Comparison of ENCODE assay signal across 8 cellular contexts in the genomic region with DNA sequence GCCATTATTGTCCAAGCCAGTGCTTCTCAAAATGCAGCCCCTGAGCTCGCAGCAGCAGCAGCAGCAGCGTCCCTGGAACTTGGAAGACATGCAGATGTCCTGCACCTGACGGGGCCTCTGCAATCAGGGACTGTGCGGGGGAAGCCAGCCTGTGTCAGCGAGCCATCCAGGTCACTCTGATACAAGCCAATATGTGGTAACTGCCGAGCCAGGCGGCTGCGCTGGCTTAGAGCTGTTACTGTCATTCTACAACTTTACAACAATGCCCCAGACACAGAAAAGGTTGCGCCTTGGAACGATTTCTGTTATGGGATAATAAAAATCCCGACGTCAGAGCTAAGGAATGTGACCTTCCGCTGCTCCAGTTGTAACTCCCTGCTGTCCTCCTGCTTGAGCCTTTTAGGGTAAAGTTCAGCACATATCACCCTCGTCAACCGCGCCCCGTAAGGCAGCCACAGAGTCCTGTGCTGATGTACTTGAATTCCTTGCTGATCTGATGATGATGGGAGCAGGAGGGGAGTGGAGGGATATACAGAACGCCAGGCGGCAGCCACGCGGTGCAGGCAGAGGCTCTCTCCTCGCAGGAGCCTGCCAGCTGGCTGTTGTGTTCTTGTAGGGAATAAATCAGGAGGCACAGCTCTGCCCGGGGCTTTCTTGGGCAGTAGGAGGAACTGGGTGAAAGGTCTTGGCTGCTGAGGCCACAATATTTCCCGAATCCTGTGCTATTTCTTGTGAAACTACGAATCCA. TPM values are rescaled to one million over a fixed set of nuclear protein-coding genes. Genes with fewer than 3 reads are reported as not detected.
DNase-seq lines count a peak whose midpoint lies in the region; ATAC-seq, FAIRE-seq and TF ChIP-seq lines count a peak whose summit lies in the region.

No MANE protein-coding gene starts in this region.

- CTCF ChIA-PET in A549 (lab: Yijun Ruan, JAX), result interaction anchor here (0.7 to 10.9 kb wide), 17 partner anchors 9 to 297 kb away, joined by 3 to 89 read pairs (median 4); a partner anchor contains a TSS

- H3K9me3 ChIP-seq in A549, result peaks cover 32% of the 10 kb centered on the region
- peaks cover 12% of the 10 kb centered on the region for H3K9me3 ChIP-seq in effector memory CD4-positive, alpha-beta T cell (ENCODE audit: control insufficient read depth, low read length)

- TF ChIP-seq CTCF in A549 (IDR thresholded peaks at IDR 0.05) (peak; percentile 36; the same call in 2 of the 3 replicates), GM20000 (IDR thresholded peaks at IDR 0.05; ENCODE audit: extremely low read depth, missing control alignments) (no peak)

- peak overlapping the region; percentile 76 to 83 for H3K27ac ChIP-seq in A549
- H3K27ac ChIP-seq in effector memory CD4-positive, alpha-beta T cell (ENCODE audit: insufficient read depth, low read length, poor library complexity, severe bottlenecking), result no peak overlapping the region

- POLR2A ChIA-PET in A549 (lab: Yijun Ruan, JAX), result interaction anchor here (0.8 to 1.4 kb wide), 4 partner anchors 11 to 60 kb away, joined by 3 to 5 read pairs (median 4); a partner anchor contains a TSS

- H3K36me3 ChIP-seq in effector memory CD4-positive, alpha-beta T cell (ENCODE audit: control insufficient read depth, insufficient read depth, low read length), result peaks cover 4% of the 10 kb centered on the region

- no peaks in the 10 kb centered on the region for H3K27me3 ChIP-seq in effector memory CD4-positive, alpha-beta T cell (replicated peaks; ENCODE audit: control insufficient read depth, insufficient read depth, low read length, poor library complexity, severe bottlenecking)

- TF ChIP-seq POLR2A in A549 (IDR thresholded peaks at IDR 0.05; ENCODE audit: low read length), result no peak

- H3K4me1 ChIP-seq in A549, result peaks cover 23% of the 10 kb centered on the region
- H3K4me1 ChIP-seq in effector memory CD4-positive, alpha-beta T cell (ENCODE audit: control insufficient read depth, insufficient read depth, low read length, poor library complexity, severe bottlenecking), result no peaks in the 10 kb centered on the region

- H3K4me3 ChIP-seq in A549 (peak overlapping the region; percentile 15; the same call in 1 of the 3 replicates), skeletal muscle cell (ENCODE audit: low read depth, low read length) (peak overlapping the region; percentile 29)
- H3K4me3 ChIP-seq in effector memory CD4-positive, alpha-beta T cell (ENCODE audit: insufficient read depth, low read depth, low read length, poor library complexity, severe bottlenecking), result no peak overlapping the region

- WGBS in A549 (ENCODE audit: missing lambda C conversion rate), result 11% methylated on average over 24 of the region's 25 CpGs

- no peak for TF ChIP-seq EP300 in A549 (IDR thresholded peaks at IDR 0.05)

- peak overlapping the region; percentile 83 for H3K4me2 ChIP-seq in A549

- no peak for FAIRE-seq in A549 (lab: Jason Lieb, UNC)

- DNase-seq in A549 (ENCODE audit: low read depth in 1 of 2, low spot score in 1 of 2) (peak; percentile 61 to 90), HuH-7.5 (ENCODE audit: low spot score) (peak; percentile 77), brain pericyte (ENCODE audit: low read depth, low spot score) (peak; percentile 74), iPS-NIHi11 (ENCODE audit: low spot score) (peak; percentile 58), skeletal muscle cell (ENCODE audit: low read depth) (peak; percentile 81), GM20000 (ENCODE audit: low spot score) (no peak)
- DNase-seq in effector memory CD4-positive, alpha-beta T cell, result no peak

- TF ChIP-seq RAD21 in A549 (conservative IDR thresholded peaks at IDR 0.05 in 1 of 2, IDR thresholded peaks at IDR 0.05 in 1 of 2), result peak; percentile 48 to 63

- ATAC-seq in A549, result peak; percentile 81 to 90
- no peak for ATAC-seq in GM18861 (IDR thresholded peaks at IDR 0.05; ENCODE audit: unreplicated experiment)

TF ChIP-seq in A549, 52 proteins besides CTCF, POLR2A, EP300 and RAD21:
- TF ChIP-seq, protein P1, sequence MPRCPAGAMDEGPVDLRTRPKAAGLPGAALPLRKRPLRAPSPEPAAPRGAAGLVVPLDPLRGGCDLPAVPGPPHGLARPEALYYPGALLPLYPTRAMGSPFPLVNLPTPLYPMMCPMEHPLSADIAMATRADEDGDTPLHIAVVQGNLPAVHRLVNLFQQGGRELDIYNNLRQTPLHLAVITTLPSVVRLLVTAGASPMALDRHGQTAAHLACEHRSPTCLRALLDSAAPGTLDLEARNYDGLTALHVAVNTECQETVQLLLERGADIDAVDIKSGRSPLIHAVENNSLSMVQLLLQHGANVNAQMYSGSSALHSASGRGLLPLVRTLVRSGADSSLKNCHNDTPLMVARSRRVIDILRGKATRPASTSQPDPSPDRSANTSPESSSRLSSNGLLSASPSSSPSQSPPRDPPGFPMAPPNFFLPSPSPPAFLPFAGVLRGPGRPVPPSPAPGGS (IDR thresholded peaks at IDR 0.05), result no peak
- TF ChIP-seq RARB (CRISPR knock-in tag; IDR thresholded peaks at IDR 0.05) (0 out of 2 replicates have a peak, but pooled peaks have one; percentile 17), SMC3 (IDR thresholded peaks at IDR 0.05) (peak; percentile 49; the same call in 2 of the 3 replicates), KDM5A (IDR thresholded peaks at IDR 0.05) (no peak), ZFP36 (IDR thresholded peaks at IDR 0.05; ENCODE audit: borderline replicate concordance, partially characterized antibody) (no peak), FOSL2 (IDR thresholded peaks at IDR 0.05) (no peak), FOSL2 (CRISPR knock-in tag; IDR thresholded peaks at IDR 0.05) (0 out of 2 replicates have a peak, but pooled peaks have one; percentile 12), HOXA7 (CRISPR knock-in tag; IDR thresholded peaks at IDR 0.05) (no peak), HOXB13 (CRISPR knock-in tag; IDR thresholded peaks at IDR 0.05; ENCODE audit: low read depth) (no peak), JUN (IDR thresholded peaks at IDR 0.05) (peak in 1 of 2 experiments; percentile 41; a peak in 1 of 5 replicates), ZC3H11A (IDR thresholded peaks at IDR 0.05) (no peak), GATA3 (IDR thresholded peaks at IDR 0.05; ENCODE audit: borderline replicate concordance) (peak; percentile 38; the same call in 1 of the 2 replicates), ZSCAN20 (CRISPR knock-in tag; IDR thresholded peaks at IDR 0.05) (no peak), BHLHE40 (IDR thresholded peaks at IDR 0.05; ENCODE audit: low read depth, low read length) (no peak), EHF (CRISPR knock-in tag; IDR thresholded peaks at IDR 0.05) (no peak), ESRRA (IDR thresholded peaks at IDR 0.05; ENCODE audit: borderline replicate concordance, low read length) (peak; percentile 41; the same call in 1 of the 2 replicates), MYC (IDR thresholded peaks at IDR 0.05; ENCODE audit: borderline replicate concordance, low read length) (no peak)
- TF ChIP-seq, protein P2, sequence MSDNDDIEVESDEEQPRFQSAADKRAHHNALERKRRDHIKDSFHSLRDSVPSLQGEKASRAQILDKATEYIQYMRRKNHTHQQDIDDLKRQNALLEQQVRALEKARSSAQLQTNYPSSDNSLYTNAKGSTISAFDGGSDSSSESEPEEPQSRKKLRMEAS (IDR thresholded peaks at IDR 0.05), result peak; percentile 89
- TF ChIP-seq, protein P3, sequence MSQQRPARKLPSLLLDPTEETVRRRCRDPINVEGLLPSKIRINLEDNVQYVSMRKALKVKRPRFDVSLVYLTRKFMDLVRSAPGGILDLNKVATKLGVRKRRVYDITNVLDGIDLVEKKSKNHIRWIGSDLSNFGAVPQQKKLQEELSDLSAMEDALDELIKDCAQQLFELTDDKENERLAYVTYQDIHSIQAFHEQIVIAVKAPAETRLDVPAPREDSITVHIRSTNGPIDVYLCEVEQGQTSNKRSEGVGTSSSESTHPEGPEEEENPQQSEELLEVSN (IDR thresholded peaks at IDR 0.05; ENCODE audit: borderline replicate concordance, low read depth), result peak; percentile 70; the same call in 1 of the 2 replicates
- TF ChIP-seq, protein P4, sequence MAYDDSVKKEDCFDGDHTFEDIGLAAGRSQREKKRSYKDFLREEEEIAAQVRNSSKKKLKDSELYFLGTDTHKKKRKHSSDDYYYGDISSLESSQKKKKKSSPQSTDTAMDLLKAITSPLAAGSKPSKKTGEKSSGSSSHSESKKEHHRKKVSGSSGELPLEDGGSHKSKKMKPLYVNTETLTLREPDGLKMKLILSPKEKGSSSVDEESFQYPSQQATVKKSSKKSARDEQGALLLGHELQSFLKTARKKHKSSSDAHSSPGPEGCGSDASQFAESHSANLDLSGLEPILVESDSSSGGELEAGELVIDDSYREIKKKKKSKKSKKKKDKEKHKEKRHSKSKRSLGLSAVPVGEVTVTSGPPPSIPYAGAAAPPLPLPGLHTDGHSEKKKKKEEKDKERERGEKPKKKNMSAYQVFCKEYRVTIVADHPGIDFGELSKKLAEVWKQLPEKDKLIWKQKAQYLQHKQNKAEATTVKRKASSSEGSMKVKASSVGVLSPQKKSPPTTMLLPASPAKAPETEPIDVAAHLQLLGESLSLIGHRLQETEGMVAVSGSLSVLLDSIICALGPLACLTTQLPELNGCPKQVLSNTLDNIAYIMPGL (CRISPR knock-in tag; IDR thresholded peaks at IDR 0.05; ENCODE audit: borderline replicate concordance), result no peak

RNA-seq across cellular contexts. Expression of a gene that starts 20.0 kb away (rescaled TPM):
- polyA plus RNA-seq in A549 (2011; rRNA removed) (not detected in 2 replicates), A549 (2017; fragmentation: RNase III; extraction: RNeasy Plus Mini Kit Qiagen cat#74134 plus additional on column Dnase treatment) (0.07 TPM in 1 of 3 replicates, not detected in the others)
- polyA plus RNA-seq in A549 (2012; cell fraction: cytosol; rRNA removed), result 0.06 TPM in 1 of 2 replicates, not detected in the other
- 0.11 TPM in 1 of 2 replicates, not detected in the other for polyA plus RNA-seq in A549 (2012; cell fraction: nucleus; rRNA removed)
- 0.15 TPM in 1 of 2 replicates, not detected in the other for polyA minus RNA-seq in A549 (2011; rRNA and poly(A)+ RNA removed)

RNA-seq across cellular contexts. Expression of a gene that starts 50.1 kb away (rescaled TPM):
- polyA plus RNA-seq in A549 (2011; rRNA removed) (0.19 and 0.44 TPM in 2 replicates), A549 (2017; fragmentation: RNase III; extraction: RNeasy Plus Mini Kit Qiagen cat#74134 plus additional on column Dnase treatment) (0.17 to 0.28 TPM (median 0.18 TPM) in 3 replicates)
- 0.12 and 0.13 TPM in 2 replicates for polyA plus RNA-seq in A549 (2012; cell fraction: cytosol; rRNA removed)
- polyA plus RNA-seq in A549 (2012; cell fraction: nucleus; rRNA removed), result 1.1 and 1.3 TPM in 2 replicates
- 1.0 and 1.4 TPM in 2 replicates for polyA minus RNA-seq in A549 (2011; rRNA and poly(A)+ RNA removed)

RNA-seq across cellular contexts. Expression of a gene that starts 59.8 kb away (rescaled TPM):
- 148 and 198 TPM in 2 replicates for polyA plus RNA-seq in A549 (2011; rRNA removed)
- 61.9 and 65.5 TPM in 2 replicates for polyA plus RNA-seq in A549 (2012; cell fraction: cytosol; rRNA removed)
- polyA plus RNA-seq in A549 (2012; cell fraction: nucleus; rRNA removed), result 27.8 and 48.0 TPM in 2 replicates
- 102 to 112 TPM (median 110 TPM) in 3 replicates for polyA plus RNA-seq in A549 (2017; fragmentation: RNase III; extraction: RNeasy Plus Mini Kit Qiagen cat#74134 plus additional on column Dnase treatment)
- 15.0 and 17.8 TPM in 2 replicates for polyA minus RNA-seq in A549 (2011; rRNA and poly(A)+ RNA removed)

Comparison
In these comparisons a context has a peak if more than half of its experiments do, and no peak if none do; other contexts are left out.
1. DNase-seq: peak in A549 (2 of 2), HuH-7.5 (single experiment), brain pericyte (single experiment), iPS-NIHi11 (single experiment) and skeletal muscle cell (single experiment); none in GM20000 (single experiment) and effector memory CD4-positive, alpha-beta T cell (0 of 3).